In the genomic region with DNA sequence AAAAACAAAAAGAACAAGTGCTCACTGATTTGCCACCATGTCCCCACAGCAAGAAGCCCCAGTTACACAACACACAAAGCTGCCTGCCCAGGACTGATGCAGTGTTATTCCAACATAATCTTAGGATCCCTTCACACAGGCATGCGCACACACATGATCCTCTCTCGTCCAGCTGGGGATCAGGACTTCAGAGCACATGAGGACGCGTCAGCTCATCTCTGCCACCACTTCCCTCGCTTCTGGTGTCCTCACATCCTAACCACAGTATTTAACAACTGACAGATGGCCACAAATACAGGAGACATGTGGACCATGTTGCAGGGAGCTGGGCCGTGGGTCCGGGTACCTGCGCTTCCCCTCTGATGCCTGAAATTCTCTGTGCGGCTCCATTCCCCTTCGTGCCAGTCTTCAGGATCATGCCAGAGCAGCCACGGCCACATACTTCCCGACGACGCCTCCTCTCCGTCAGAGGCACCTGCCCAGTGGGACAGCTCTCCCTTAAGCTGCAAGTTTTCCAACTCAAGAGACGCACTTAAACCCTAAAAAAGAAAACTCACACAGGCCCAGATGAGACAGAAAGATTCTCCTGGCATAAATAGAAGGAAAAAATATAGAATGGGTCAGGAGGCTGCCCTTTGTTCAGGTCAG, we compare ENCODE assay signal across 9 cellular contexts.
DNase-seq lines count a peak whose midpoint lies in the region; ATAC-seq and TF ChIP-seq lines count a peak whose summit lies in the region.
"Had no signal": no experiment of that assay in that cellular context is flagged by ENCODE, and none has a peak within 500 bp of the region (broad histone marks: within the 10 kb centered on the region; RNA-seq: fewer than 3 reads in every experiment).

No MANE protein-coding gene starts in this region.

- ATAC-seq in activated naive CD8-positive, alpha-beta T cell treated with anti-CD3 and anti-CD28 coated beads, Interleukin-2, amount 10 ng/mL, durations not matched to agents 7 days and 5 days (ENCODE audit: low read depth), result no peak
- no peak for ATAC-seq in activated naive CD8-positive, alpha-beta T cell treated with anti-CD3 and anti-CD28 coated beads, Interleukin-2, amount 50 U/mL, for 24 hours
- no peak for ATAC-seq in WTC11
- no peak for ATAC-seq in lung (ENCODE audit: insufficient read depth, low FRiP score)
- no peak for ATAC-seq in thoracic aorta (ENCODE audit: insufficient number of reproducible peaks, low FRiP score, low read depth)
- ATAC-seq in HG02610 (IDR thresholded peaks at IDR 0.05; ENCODE audit: unreplicated experiment), result no peak
- ATAC-seq in GM19023 (IDR thresholded peaks at IDR 0.05; ENCODE audit: unreplicated experiment), result no peak

- H3K27me3 Mint-ChIP-seq in activated naive CD8-positive, alpha-beta T cell treated with anti-CD3 and anti-CD28 coated beads, Interleukin-2, amount 10 ng/mL, durations not matched to agents 7 days and 5 days, result no peaks in the 10 kb centered on the region
- no peaks in the 10 kb centered on the region for H3K27me3 Mint-ChIP-seq in activated naive CD8-positive, alpha-beta T cell treated with anti-CD3 and anti-CD28 coated beads, Interleukin-2, amount 50 U/mL, for 24 hours
- H3K27me3 Mint-ChIP-seq in WTC11 (ENCODE audit: low read depth), result no peaks in the 10 kb centered on the region
- H3K27me3 Mint-ChIP-seq: activated B cell treated with CpG ODN at 0.5 μM for 24 hours had no signal

- no peak overlapping the region for H3K4me3 ChIP-seq in lung
- H3K4me3 ChIP-seq in thoracic aorta, result no peak overlapping the region

- CTCF ChIA-PET in WTC11 (lab: Charles Lee), result interaction anchor here (0.6 to 1.4 kb wide), 5 partner anchors 26 to 114 kb away, joined by 3 to 6 read pairs (median 3); no protein-coding TSS in a partner anchor

- H3K4me1 Mint-ChIP-seq in activated naive CD8-positive, alpha-beta T cell treated with anti-CD3 and anti-CD28 coated beads, Interleukin-2, amount 10 ng/mL, durations not matched to agents 7 days and 5 days, result peaks cover 33% of the 10 kb centered on the region
- peaks cover 42% of the 10 kb centered on the region for H3K4me1 Mint-ChIP-seq in activated naive CD8-positive, alpha-beta T cell treated with anti-CD3 and anti-CD28 coated beads, Interleukin-2, amount 50 U/mL, for 24 hours
- H3K4me1 Mint-ChIP-seq in WTC11, result peaks cover 48% of the 10 kb centered on the region

- H3K4me3 Mint-ChIP-seq in activated naive CD8-positive, alpha-beta T cell treated with anti-CD3 and anti-CD28 coated beads, Interleukin-2, amount 10 ng/mL, durations not matched to agents 7 days and 5 days, result peak overlapping the region; percentile 22
- H3K4me3 Mint-ChIP-seq in activated naive CD8-positive, alpha-beta T cell treated with anti-CD3 and anti-CD28 coated beads, Interleukin-2, amount 50 U/mL, for 24 hours, result no peak overlapping the region
- H3K4me3 Mint-ChIP-seq in WTC11, result no peak overlapping the region
- H3K4me3 Mint-ChIP-seq: activated B cell treated with CpG ODN at 0.5 μM for 24 hours had no signal

- H3K9me3 Mint-ChIP-seq in activated naive CD8-positive, alpha-beta T cell treated with anti-CD3 and anti-CD28 coated beads, Interleukin-2, amount 10 ng/mL, durations not matched to agents 7 days and 5 days, result no peaks in the 10 kb centered on the region
- H3K9me3 Mint-ChIP-seq in activated naive CD8-positive, alpha-beta T cell treated with anti-CD3 and anti-CD28 coated beads, Interleukin-2, amount 50 U/mL, for 24 hours, result no peaks in the 10 kb centered on the region
- H3K9me3 Mint-ChIP-seq in WTC11, result no peaks in the 10 kb centered on the region
- H3K9me3 Mint-ChIP-seq: activated B cell treated with CpG ODN at 0.5 μM for 24 hours had no signal

- H3K9me3 ChIP-seq in lung (ENCODE audit: control insufficient read depth in 2 of 2, insufficient read depth in 1 of 2, low read length in 1 of 2) (no peaks in the 10 kb centered on the region), thoracic aorta (no peaks in the 10 kb centered on the region)

- 55 to 79% methylated on average over 16 of the region's 16 CpGs for WGBS in lung, 2 donors

- peak overlapping the region; percentile 10 to 41 for H3K27ac ChIP-seq in lung (ENCODE audit: low read depth in 1 of 2, low read length in 1 of 2)
- H3K27ac ChIP-seq in thoracic aorta, result peak overlapping the region; percentile 49 to 68

- H3K27me3 ChIP-seq in lung (ENCODE audit: control insufficient read depth, insufficient read depth), result no peaks in the 10 kb centered on the region
- H3K27me3 ChIP-seq in thoracic aorta (replicated peaks; ENCODE audit: insufficient read depth), result no peaks in the 10 kb centered on the region

- POLR2A ChIA-PET in activated naive CD8-positive, alpha-beta T cell treated with anti-CD3 and anti-CD28 coated beads, Interleukin-2, amount 10 ng/mL, durations not matched to agents 7 days and 5 days (lab: Charles Lee), result no interaction called here
- POLR2A ChIA-PET in WTC11 (lab: Charles Lee), result interaction anchor here (0.6 to 0.9 kb wide), 2 partner anchors 17 to 68 kb away, joined by 3 read pairs; a partner anchor contains a TSS

- TF ChIP-seq CTCF in WTC11 (IDR thresholded peaks at IDR 0.05), result no peak
- TF ChIP-seq CTCF in lung (IDR thresholded peaks at IDR 0.05; ENCODE audit: control extremely low read depth, extremely low read depth), result no peak
- TF ChIP-seq CTCF in thoracic aorta (IDR thresholded peaks at IDR 0.05), result no peak

- H3K36me3 ChIP-seq in lung (ENCODE audit: control insufficient read depth in 2 of 2, insufficient read depth in 2 of 2, low read length in 2 of 2), result no peaks in the 10 kb centered on the region
- H3K36me3 ChIP-seq in thoracic aorta, result no peaks in the 10 kb centered on the region

- peaks cover 8% of the 10 kb centered on the region for H3K36me3 Mint-ChIP-seq in activated naive CD8-positive, alpha-beta T cell treated with anti-CD3 and anti-CD28 coated beads, Interleukin-2, amount 10 ng/mL, durations not matched to agents 7 days and 5 days
- peaks cover 2% of the 10 kb centered on the region for H3K36me3 Mint-ChIP-seq in activated naive CD8-positive, alpha-beta T cell treated with anti-CD3 and anti-CD28 coated beads, Interleukin-2, amount 50 U/mL, for 24 hours (ENCODE audit: low read depth)
- H3K36me3 Mint-ChIP-seq in WTC11, result no peaks in the 10 kb centered on the region

- H3K4me1 ChIP-seq in lung (ENCODE audit: control insufficient read depth in 2 of 2, insufficient read depth in 2 of 2, low read length in 2 of 2), result peaks cover 30 to 49% of the 10 kb centered on the region in 2 donors
- H3K4me1 ChIP-seq in thoracic aorta (ENCODE audit: control insufficient read depth in 1 of 2, low read depth in 2 of 2), result peaks cover 84 to 97% of the 10 kb centered on the region in 2 donors

- peak overlapping the region; percentile 57 for H3K27ac Mint-ChIP-seq in activated naive CD8-positive, alpha-beta T cell treated with anti-CD3 and anti-CD28 coated beads, Interleukin-2, amount 10 ng/mL, durations not matched to agents 7 days and 5 days
- no peak overlapping the region for H3K27ac Mint-ChIP-seq in activated naive CD8-positive, alpha-beta T cell treated with anti-CD3 and anti-CD28 coated beads, Interleukin-2, amount 50 U/mL, for 24 hours
- peak overlapping the region; percentile 59 for H3K27ac Mint-ChIP-seq in WTC11
- H3K27ac Mint-ChIP-seq: activated B cell treated with CpG ODN at 0.5 μM for 24 hours had no signal

- no peak for DNase-seq in activated naive CD8-positive, alpha-beta T cell treated with anti-CD3 and anti-CD28 coated beads, Interleukin-2, amount 10 ng/mL, durations not matched to agents 7 days and 5 days
- DNase-seq in activated naive CD8-positive, alpha-beta T cell treated with anti-CD3 and anti-CD28 coated beads, Interleukin-2, amount 50 U/mL, for 24 hours, result no peak
- DNase-seq in WTC11 (ENCODE audit: low spot score), result no peak
- DNase-seq in lung (ENCODE audit: low spot score), result no peak
- no peak for DNase-seq in thoracic aorta (ENCODE audit: low spot score)
- no peak for DNase-seq in stimulated activated CD4-positive, alpha-beta T cell treated with anti-CD3 and anti-CD28 coated beads, Interleukin-4, amount 100 ng/mL, for 1 hour
- DNase-seq: activated B cell treated with CpG ODN at 0.5 μM for 24 hours had no signal

TF ChIP-seq in WTC11, 78 proteins besides CTCF, POLR2A, EP300 and RAD21 (continues in another document):
- TF ChIP-seq, protein P1, sequence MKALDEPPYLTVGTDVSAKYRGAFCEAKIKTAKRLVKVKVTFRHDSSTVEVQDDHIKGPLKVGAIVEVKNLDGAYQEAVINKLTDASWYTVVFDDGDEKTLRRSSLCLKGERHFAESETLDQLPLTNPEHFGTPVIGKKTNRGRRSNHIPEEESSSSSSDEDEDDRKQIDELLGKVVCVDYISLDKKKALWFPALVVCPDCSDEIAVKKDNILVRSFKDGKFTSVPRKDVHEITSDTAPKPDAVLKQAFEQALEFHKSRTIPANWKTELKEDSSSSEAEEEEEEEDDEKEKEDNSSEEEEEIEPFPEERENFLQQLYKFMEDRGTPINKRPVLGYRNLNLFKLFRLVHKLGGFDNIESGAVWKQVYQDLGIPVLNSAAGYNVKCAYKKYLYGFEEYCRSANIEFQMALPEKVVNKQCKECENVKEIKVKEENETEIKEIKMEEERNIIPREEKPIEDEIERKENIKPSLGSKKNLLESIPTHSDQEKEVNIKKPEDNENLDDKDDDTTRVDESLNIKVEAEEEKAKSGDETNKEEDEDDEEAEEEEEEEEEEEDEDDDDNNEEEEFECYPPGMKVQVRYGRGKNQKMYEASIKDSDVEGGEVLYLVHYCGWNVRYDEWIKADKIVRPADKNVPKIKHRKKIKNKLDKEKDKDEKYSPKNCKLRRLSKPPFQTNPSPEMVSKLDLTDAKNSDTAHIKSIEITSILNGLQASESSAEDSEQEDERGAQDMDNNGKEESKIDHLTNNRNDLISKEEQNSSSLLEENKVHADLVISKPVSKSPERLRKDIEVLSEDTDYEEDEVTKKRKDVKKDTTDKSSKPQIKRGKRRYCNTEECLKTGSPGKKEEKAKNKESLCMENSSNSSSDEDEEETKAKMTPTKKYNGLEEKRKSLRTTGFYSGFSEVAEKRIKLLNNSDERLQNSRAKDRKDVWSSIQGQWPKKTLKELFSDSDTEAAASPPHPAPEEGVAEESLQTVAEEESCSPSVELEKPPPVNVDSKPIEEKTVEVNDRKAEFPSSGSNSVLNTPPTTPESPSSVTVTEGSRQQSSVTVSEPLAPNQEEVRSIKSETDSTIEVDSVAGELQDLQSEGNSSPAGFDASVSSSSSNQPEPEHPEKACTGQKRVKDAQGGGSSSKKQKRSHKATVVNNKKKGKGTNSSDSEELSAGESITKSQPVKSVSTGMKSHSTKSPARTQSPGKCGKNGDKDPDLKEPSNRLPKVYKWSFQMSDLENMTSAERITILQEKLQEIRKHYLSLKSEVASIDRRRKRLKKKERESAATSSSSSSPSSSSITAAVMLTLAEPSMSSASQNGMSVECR (CRISPR knock-in tag; IDR thresholded peaks at IDR 0.05; ENCODE audit: borderline replicate concordance), result no peak
- no peak for TF ChIP-seq ZNF232 (CRISPR knock-in tag; IDR thresholded peaks at IDR 0.05)
- TF ChIP-seq, protein P2, sequence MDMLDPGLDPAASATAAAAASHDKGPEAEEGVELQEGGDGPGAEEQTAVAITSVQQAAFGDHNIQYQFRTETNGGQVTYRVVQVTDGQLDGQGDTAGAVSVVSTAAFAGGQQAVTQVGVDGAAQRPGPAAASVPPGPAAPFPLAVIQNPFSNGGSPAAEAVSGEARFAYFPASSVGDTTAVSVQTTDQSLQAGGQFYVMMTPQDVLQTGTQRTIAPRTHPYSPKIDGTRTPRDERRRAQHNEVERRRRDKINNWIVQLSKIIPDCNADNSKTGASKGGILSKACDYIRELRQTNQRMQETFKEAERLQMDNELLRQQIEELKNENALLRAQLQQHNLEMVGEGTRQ (CRISPR knock-in tag; IDR thresholded peaks at IDR 0.05), result no peak
